1 cellular context compared by ENCODE assay signal in the genomic region with DNA sequence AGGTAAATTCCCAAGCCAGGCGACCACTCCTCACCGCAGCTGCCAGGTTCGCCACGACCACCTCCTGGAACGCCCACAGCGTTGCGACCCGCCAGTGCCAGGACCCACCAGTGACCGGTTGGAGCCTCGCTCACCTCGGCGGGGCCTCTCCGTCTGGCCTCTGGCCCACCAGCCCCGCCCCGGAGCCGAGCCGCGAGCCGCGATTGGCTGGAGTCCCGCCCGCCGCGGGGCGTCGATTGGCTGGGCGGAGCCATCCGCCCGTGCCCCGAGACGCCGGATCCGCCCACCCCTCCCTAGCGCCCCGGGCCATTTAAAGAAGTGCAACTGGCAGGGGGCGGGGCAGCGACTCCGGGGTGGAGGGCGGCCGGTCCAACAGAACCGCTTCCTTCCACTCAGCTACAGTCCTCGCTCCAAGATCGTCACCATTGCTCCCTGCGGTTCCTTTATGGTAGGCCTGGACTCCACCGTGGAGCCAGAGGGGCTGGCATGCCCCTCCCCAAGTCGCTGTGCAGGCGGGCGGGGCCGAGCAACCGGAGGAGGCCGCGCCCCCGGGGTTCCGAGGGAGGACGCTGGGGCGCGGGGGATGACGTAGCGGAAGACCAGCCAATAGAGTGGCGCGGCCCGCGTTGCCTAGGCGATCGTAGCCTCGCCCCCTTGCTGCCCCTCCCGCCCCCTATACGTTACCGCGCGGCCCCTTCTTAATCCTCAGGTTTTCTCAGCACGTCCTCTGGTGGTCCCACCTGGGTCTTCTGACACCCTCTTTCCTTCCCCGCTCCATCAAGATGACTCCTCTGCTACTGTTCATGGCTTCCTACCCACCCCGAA.
A peak's percentile ranks its signal among the peaks of the same experiment; 100 is the strongest.
TF ChIP-seq lines count a peak whose summit lies in the region.

A gene with protein sequence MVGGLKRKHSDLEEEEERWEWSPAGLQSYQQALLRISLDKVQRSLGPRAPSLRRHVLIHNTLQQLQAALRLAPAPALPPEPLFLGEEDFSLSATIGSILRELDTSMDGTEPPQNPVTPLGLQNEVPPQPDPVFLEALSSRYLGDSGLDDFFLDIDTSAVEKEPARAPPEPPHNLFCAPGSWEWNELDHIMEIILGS (minus strand): TSS at position 155 of the 825 bp plus-strand sequence. CDS start 2,255 bp downstream, outside the sequence.

TF ChIP-seq in HepG2, 621 proteins besides CTCF, POLR2A, EP300 and RAD21 (continued from another document):
- TF ChIP-seq CBFB (CRISPR knock-in tag; IDR thresholded peaks at IDR 0.05) (no peak), YEATS2 (CRISPR knock-in tag; IDR thresholded peaks at IDR 0.05; ENCODE audit: borderline replicate concordance) (peak; percentile 17; the same call in 1 of the 2 replicates), ZNF605 (CRISPR knock-in tag; IDR thresholded peaks at IDR 0.05) (no peak; the same call in 1 of the 2 replicates), TCF7L2 (IDR thresholded peaks at IDR 0.05; ENCODE audit: low read depth, low read length) (no peak), NFIB (CRISPR knock-in tag; IDR thresholded peaks at IDR 0.05; ENCODE audit: borderline replicate concordance) (no peak), NR2F2 (IDR thresholded peaks at IDR 0.05; ENCODE audit: borderline replicate concordance, low read depth) (no peak), SIX1 (CRISPR knock-in tag; IDR thresholded peaks at IDR 0.05; ENCODE audit: borderline replicate concordance) (no peak), PAX8 (CRISPR knock-in tag; IDR thresholded peaks at IDR 0.05; ENCODE audit: borderline replicate concordance) (no peak), ZNF10 (CRISPR knock-in tag; IDR thresholded peaks at IDR 0.05; ENCODE audit: borderline replicate concordance, low read depth) (no peak)
- TF ChIP-seq, protein P1, sequence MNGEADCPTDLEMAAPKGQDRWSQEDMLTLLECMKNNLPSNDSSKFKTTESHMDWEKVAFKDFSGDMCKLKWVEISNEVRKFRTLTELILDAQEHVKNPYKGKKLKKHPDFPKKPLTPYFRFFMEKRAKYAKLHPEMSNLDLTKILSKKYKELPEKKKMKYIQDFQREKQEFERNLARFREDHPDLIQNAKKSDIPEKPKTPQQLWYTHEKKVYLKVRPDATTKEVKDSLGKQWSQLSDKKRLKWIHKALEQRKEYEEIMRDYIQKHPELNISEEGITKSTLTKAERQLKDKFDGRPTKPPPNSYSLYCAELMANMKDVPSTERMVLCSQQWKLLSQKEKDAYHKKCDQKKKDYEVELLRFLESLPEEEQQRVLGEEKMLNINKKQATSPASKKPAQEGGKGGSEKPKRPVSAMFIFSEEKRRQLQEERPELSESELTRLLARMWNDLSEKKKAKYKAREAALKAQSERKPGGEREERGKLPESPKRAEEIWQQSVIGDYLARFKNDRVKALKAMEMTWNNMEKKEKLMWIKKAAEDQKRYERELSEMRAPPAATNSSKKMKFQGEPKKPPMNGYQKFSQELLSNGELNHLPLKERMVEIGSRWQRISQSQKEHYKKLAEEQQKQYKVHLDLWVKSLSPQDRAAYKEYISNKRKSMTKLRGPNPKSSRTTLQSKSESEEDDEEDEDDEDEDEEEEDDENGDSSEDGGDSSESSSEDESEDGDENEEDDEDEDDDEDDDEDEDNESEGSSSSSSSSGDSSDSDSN (CRISPR knock-in tag; IDR thresholded peaks at IDR 0.05): peak; percentile 56; the same call in 1 of the 2 replicates
